In genomic region chr12:8254705-8255104, GRCh38 we compare ENCODE assay signal across 4 cellular contexts.
TF ChIP-seq lines count a peak whose summit lies in the region.

No MANE protein-coding gene starts in this region.

TF ChIP-seq in A549, 52 proteins besides CTCF, POLR2A, EP300 and RAD21:
- TF ChIP-seq MAFK (IDR thresholded peaks at IDR 0.05; ENCODE audit: partially characterized antibody), result peak; percentile 84

TF ChIP-seq in IMR-90, 13 proteins besides CTCF, POLR2A, EP300 and RAD21:
- peak; percentile 27; the same call in 1 of the 2 replicates for TF ChIP-seq MAFK (IDR thresholded peaks at IDR 0.05; ENCODE audit: low read depth, low read length)

TF ChIP-seq in K562, 482 proteins besides CTCF, POLR2A, EP300 and RAD21:
- TF ChIP-seq MAFF (IDR thresholded peaks at IDR 0.05; ENCODE audit: low read length) (peak; percentile 44; the same call in 1 of the 2 replicates), MAFK (IDR thresholded peaks at IDR 0.05; ENCODE audit: low read length) (0 out of 2 replicates have a peak, but pooled peaks have one; percentile 28), ZNF316 (IDR thresholded peaks at IDR 0.05) (peak; percentile 86), MAFG (tag; conservative IDR thresholded peaks at IDR 0.05) (peak; percentile 82), C11orf30 (IDR thresholded peaks at IDR 0.05; ENCODE audit: low read depth) (peak; percentile 85)

TF ChIP-seq in HepG2, 621 proteins besides CTCF, POLR2A, EP300 and RAD21:
- TF ChIP-seq MAFK (conservative IDR thresholded peaks at IDR 0.05 in 1 of 2, IDR thresholded peaks at IDR 0.05 in 1 of 2; ENCODE audit: low read length in 2 of 2) (peak; percentile 53 to 74; a peak in 3 of 4 replicates), MAFF (IDR thresholded peaks at IDR 0.05; ENCODE audit: low read depth, low read length) (peak; percentile 52)
